ENCODE assay signal across 20 cellular contexts in the genomic region with DNA sequence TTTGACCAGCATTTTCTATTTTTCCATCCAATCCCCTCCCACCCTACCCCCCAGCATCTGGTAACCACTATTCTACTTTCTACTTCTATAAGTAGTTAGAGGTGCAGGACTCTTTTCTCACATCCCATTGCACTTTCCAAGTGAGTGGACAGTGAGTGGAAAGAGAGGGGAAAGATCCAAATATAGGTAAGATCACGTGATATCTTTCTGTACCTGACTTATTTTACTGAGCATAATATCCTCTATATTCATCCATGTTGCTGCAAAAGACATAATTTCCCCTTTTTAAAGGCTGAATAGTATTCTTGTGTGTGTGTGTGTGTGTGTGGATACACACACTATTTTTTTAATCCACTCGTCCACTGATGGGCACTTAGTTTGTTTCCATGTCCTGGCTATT. TPM values are rescaled to one million over a fixed set of nuclear protein-coding genes. Genes with fewer than 3 reads are reported as not detected.
A peak's percentile ranks its signal among the peaks of the same experiment; 100 is the strongest.
DNase-seq lines count a peak whose midpoint lies in the region; ATAC-seq, FAIRE-seq and TF ChIP-seq lines count a peak whose summit lies in the region.
"Had no signal": no experiment of that assay in that cellular context is flagged by ENCODE, and none has a peak within 500 bp of the region (broad histone marks: within the 10 kb centered on the region; RNA-seq: fewer than 3 reads in every experiment).

No MANE protein-coding gene starts in this region.

- BruUV-seq in K562 (replicated peaks; lab: Mats Ljungman, UMichigan), result no TSS peak

- TF ChIP-seq EP300 in K562 (IDR thresholded peaks at IDR 0.05; ENCODE audit: low read length), result no peak

- H3K9ac ChIP-seq in K562 (ENCODE audit: insufficient read depth in 1 of 2, low read depth in 2 of 2, low read length in 2 of 2), result no peak overlapping the region

- TF ChIP-seq POLR2A in heart left ventricle (IDR thresholded peaks at IDR 0.05) (no peak), K562 (conservative IDR thresholded peaks at IDR 0.05) (no peak)

- no peak for TF ChIP-seq RAD21 in K562 (CRISPR knock-in tag; conservative IDR thresholded peaks at IDR 0.05 in 1 of 2, IDR thresholded peaks at IDR 0.05 in 1 of 2)

- FAIRE-seq in K562 (lab: Jason Lieb, UNC), result no peak
- FAIRE-seq: A549, G401.6, GM12892 had no signal

- H3K27me3 ChIP-seq in left ventricle myocardium inferior (ENCODE audit: low read depth) (no peaks in the 10 kb centered on the region), heart left ventricle (no peaks in the 10 kb centered on the region), K562 (ENCODE audit: control insufficient read depth in 2 of 2, insufficient read depth in 2 of 2, low read length in 2 of 2) (peaks cover 11 to 13% of the 10 kb centered on the region in 2 experiments; a peak in 3 of 5 replicates), psoas muscle (ENCODE audit: insufficient read depth in 3 of 3, low read length in 2 of 3) (no peaks in the 10 kb centered on the region), lower lobe of right lung (ENCODE audit: low read depth) (no peaks in the 10 kb centered on the region)

- TF ChIP-seq CTCF in left ventricle myocardium inferior (IDR thresholded peaks at IDR 0.05; ENCODE audit: borderline replicate concordance), result no peak
- no peak for TF ChIP-seq CTCF in heart left ventricle (IDR thresholded peaks at IDR 0.05)
- TF ChIP-seq CTCF in K562 (IDR thresholded peaks at IDR 0.05 in 2 of 3, conservative IDR thresholded peaks at IDR 0.05 in 1 of 3; ENCODE audit: insufficient read depth in 2 of 3, low read depth in 1 of 3, low read length in 3 of 3), result no peak
- TF ChIP-seq CTCF in psoas muscle (IDR thresholded peaks at IDR 0.05), result no peak
- no peak for TF ChIP-seq CTCF in lower lobe of right lung (IDR thresholded peaks at IDR 0.05)

- H3K9me3 ChIP-seq in left ventricle myocardium inferior (replicated peaks), result no peaks in the 10 kb centered on the region
- no peaks in the 10 kb centered on the region for H3K9me3 ChIP-seq in heart left ventricle
- no peaks in the 10 kb centered on the region for H3K9me3 ChIP-seq in K562 (replicated peaks; ENCODE audit: control insufficient read depth, insufficient read depth, low read depth, low read length)
- H3K9me3 ChIP-seq in psoas muscle, result no peaks in the 10 kb centered on the region
- no peaks in the 10 kb centered on the region for H3K9me3 ChIP-seq in lower lobe of right lung
- H3K9me3 ChIP-seq: A549 had no signal

- H3K4me1 ChIP-seq in left ventricle myocardium inferior (peaks cover 21% of the 10 kb centered on the region), heart left ventricle (peaks cover 0 to 23% (median 3%) of the 10 kb centered on the region in 12 donors), K562 (replicated peaks in 1 of 2; ENCODE audit: control insufficient read depth in 2 of 2, insufficient read depth in 2 of 2, low read length in 2 of 2) (no peaks in the 10 kb centered on the region), psoas muscle (peaks cover 14% of the 10 kb centered on the region), lower lobe of right lung (no peaks in the 10 kb centered on the region)
- H3K4me1 ChIP-seq: A549 had no signal

- ATAC-seq in heart left ventricle, result no peak
- no peak for ATAC-seq in K562
- peak in 3 of 4 donors; percentile 0 to 2 (median 1) for ATAC-seq in psoas muscle
- ATAC-seq in lower lobe of right lung, result no peak
- ATAC-seq: A549 had no signal

- no peaks in the 10 kb centered on the region for H4K20me1 ChIP-seq in K562 (replicated peaks; ENCODE audit: control insufficient read depth, insufficient read depth, low read length)

- no peak for DNase-seq in left ventricle myocardium inferior
- DNase-seq in heart left ventricle, result no peak
- no peak for DNase-seq in K562 (ENCODE audit: extremely low read depth in 1 of 4, low spot score in 3 of 4)
- DNase-seq in psoas muscle, result no peak
- DNase-seq in lower lobe of right lung, result no peak
- DNase-seq in AG20443 (ENCODE audit: low spot score), result no peak
- DNase-seq: 8988T; ACHN; C1 segment of cervical spinal cord; Calu3; CD4-positive, alpha-beta memory T cell; COR-L47; DMS53; DND-41; GOT3; H7; HCEC 1CT had no signal

- WGBS in heart left ventricle, 4 donors, result 60 to 83% (median 71%) methylated on average over 2 of the region's 2 CpGs
- WGBS in K562 (ENCODE audit: insufficient coverage, low coverage, missing lambda C conversion rate), result 7% methylated on average over 2 of the region's 2 CpGs
- 46 to 70% (median 53%) methylated on average over 2 of the region's 2 CpGs for WGBS in psoas muscle, 3 donors

- intact Hi-C loops in left ventricle myocardium inferior (cut with micrococcal nuclease) (no loop called here), heart left ventricle (cut with DNase I) (loop anchor here in 4 of 10 donors (5.0 to 10.0 kb wide), 3 partner anchors 93 to 183 kb away; partner anchors contain the start of gene CAP2 (in 4 of the 4)), K562 (cut with micrococcal nuclease) (no loop called here), psoas muscle (cut with DNase I) (no loop called here), lower lobe of right lung (cut with DNase I) (no loop called here)

- in situ Hi-C loops in K562 (cut with MboI), result no loop called here

- H3K79me2 ChIP-seq in K562 (ENCODE audit: control insufficient read depth, insufficient read depth, low read length), result no peaks in the 10 kb centered on the region

- H3K36me3 ChIP-seq in left ventricle myocardium inferior (no peaks in the 10 kb centered on the region), heart left ventricle (peaks cover 0 to 6% (median 0%) of the 10 kb centered on the region in 9 donors), K562 (ENCODE audit: control insufficient read depth, insufficient read depth, low read length) (no peaks in the 10 kb centered on the region), psoas muscle (ENCODE audit: insufficient read depth in 1 of 2, low read depth in 1 of 2) (peaks cover 0 to 2% of the 10 kb centered on the region in 2 donors), lower lobe of right lung (no peaks in the 10 kb centered on the region)

- CTCF ChIA-PET in K562 (lab: Yijun Ruan, JAX; ENCODE audit: low intra/inter-chr PET ratio), result no interaction called here

- H3K4me3 ChIP-seq in left ventricle myocardium inferior (no peak overlapping the region), heart left ventricle (no peak overlapping the region), K562 (no peak overlapping the region), psoas muscle (no peak overlapping the region), lower lobe of right lung (no peak overlapping the region)
- H3K4me3 ChIP-seq: A549 had no signal

- H3K27ac ChIP-seq in left ventricle myocardium inferior (replicated peaks) (peak overlapping the region; percentile 74), heart left ventricle (peak overlapping the region in 3 of 12 donors; percentile 2 to 61 (median 54)), K562 (ENCODE audit: extremely low read depth, low read depth, low read length) (no peak overlapping the region), psoas muscle (peak overlapping the region; percentile 85), lower lobe of right lung (no peak overlapping the region)
- H3K27ac ChIP-seq: A549 had no signal

- H3K4me2 ChIP-seq in K562 (ENCODE audit: insufficient read depth, low read length), result no peak overlapping the region
- H3K4me2 ChIP-seq: A549 had no signal

- H3K9me1 ChIP-seq in K562 (ENCODE audit: control insufficient read depth, insufficient read depth, low read length), result no peaks in the 10 kb centered on the region

- no peak overlapping the region for H2AFZ ChIP-seq in K562 (ENCODE audit: low read depth, low read length)

- POLR2A ChIA-PET in K562 (lab: Yijun Ruan, JAX), result no interaction called here

TF ChIP-seq in K562, 482 proteins besides CTCF, POLR2A, EP300 and RAD21:
- TF ChIP-seq NCOR1 (IDR thresholded peaks at IDR 0.05) (no peak), TFE3 (CRISPR knock-in tag; IDR thresholded peaks at IDR 0.05) (peak; percentile 86), RAD51 (IDR thresholded peaks at IDR 0.05; ENCODE audit: borderline replicate concordance, low read depth) (peak; percentile 45)

RNA-seq across cellular contexts. Expression of gene RBM24, which starts 18.1 kb away (rescaled TPM):
- 189 TPM for total RNA-seq in left ventricle myocardium inferior
- total RNA-seq in heart left ventricle, result 100 to 1,000 TPM; 107 to 263 (median 166) TPM
- 100 to 1,000 TPM; 119 to 127 TPM for polyA plus RNA-seq in heart left ventricle
- not detected in 2 replicates for total RNA-seq in K562 (2011; cell fraction: chromatin; rRNA removed; ENCODE audit: low replicate concordance)
- not detected in 2 replicates for total RNA-seq in K562 (2011; cell fraction: nucleolus; rRNA removed)
- total RNA-seq in K562 (2011; cell fraction: nucleoplasm; rRNA removed), result not detected in 2 replicates
- total RNA-seq in K562 (2014; rRNA removed), result not detected in 2 replicates
- total RNA-seq in K562 (2014; rRNA removed; fragmentation: Illumina TruSeq; extraction: Trizol), result not detected in 2 replicates
- not detected in 2 replicates for total RNA-seq in K562 (2015; rRNA removed; fragmentation: Illumina TruSeq; extraction: Trizol)
- total RNA-seq in K562 (2021), result not detected in 2 replicates
- polyA plus RNA-seq in K562 (2011; rRNA removed), result not detected in 2 replicates
- not detected in 2 replicates for polyA plus RNA-seq in K562 (2011; cell fraction: cytosol; rRNA removed)
- not detected in 2 replicates for polyA plus RNA-seq in K562 (2011; cell fraction: nucleus; rRNA removed)
- not detected in 2 replicates for polyA plus RNA-seq in K562 (2012)
- polyA plus RNA-seq in K562 (2014; fragmentation: Illumina TruSeq; extraction: Trizol), result not detected in 2 replicates
- polyA plus RNA-seq in K562 (2014; fragmentation: Nextera tagmentation; extraction: Ambion mirVana), result not detected
- polyA plus RNA-seq in K562 (2014; rRNA removed), result not detected in 2 replicates
- not detected in 2 replicates for polyA minus RNA-seq in K562 (2011; rRNA and poly(A)+ RNA removed)
- polyA minus RNA-seq in K562 (2011; cell fraction: cytosol; rRNA and poly(A)+ RNA removed), result not detected in 2 replicates
- polyA minus RNA-seq in K562 (2011; cell fraction: nucleus; rRNA and poly(A)+ RNA removed), result not detected in 2 replicates
- total RNA-seq in psoas muscle, result 100 to 1,000 TPM; 135 to 248 (median 222) TPM
- 100 to 1,000 TPM; 148 to 215 (median 214) TPM for polyA plus RNA-seq in psoas muscle
- 1.2 TPM for total RNA-seq in lower lobe of right lung
- total RNA-seq: CD4-positive, alpha-beta memory T cell had no signal
- polyA plus RNA-seq: CD4-positive, alpha-beta memory T cell had no signal

Comparison
In these comparisons a context has a peak if more than half of its experiments do, and no peak if none do; other contexts are left out.
1. H3K27ac ChIP-seq: peak in left ventricle myocardium inferior (single experiment) and psoas muscle (single experiment); none in K562 (single experiment) and lower lobe of right lung (single experiment).
2. ATAC-seq: peak in psoas muscle (3 of 4); none in heart left ventricle (0 of 4), K562 (single experiment) and lower lobe of right lung (0 of 2).
3. RNA of gene RBM24, which starts 18.1 kb away (total RNA-seq): 135 to 248 TPM in psoas muscle, 189 TPM in left ventricle myocardium inferior (single experiment) and 107 to 263 TPM in heart left ventricle; 1.2 TPM in lower lobe of right lung (single experiment) and not detected in K562; every median in the first group is over 10 times any median in the second.